ENCODE assay signal across 8 cellular contexts in the genomic region with DNA sequence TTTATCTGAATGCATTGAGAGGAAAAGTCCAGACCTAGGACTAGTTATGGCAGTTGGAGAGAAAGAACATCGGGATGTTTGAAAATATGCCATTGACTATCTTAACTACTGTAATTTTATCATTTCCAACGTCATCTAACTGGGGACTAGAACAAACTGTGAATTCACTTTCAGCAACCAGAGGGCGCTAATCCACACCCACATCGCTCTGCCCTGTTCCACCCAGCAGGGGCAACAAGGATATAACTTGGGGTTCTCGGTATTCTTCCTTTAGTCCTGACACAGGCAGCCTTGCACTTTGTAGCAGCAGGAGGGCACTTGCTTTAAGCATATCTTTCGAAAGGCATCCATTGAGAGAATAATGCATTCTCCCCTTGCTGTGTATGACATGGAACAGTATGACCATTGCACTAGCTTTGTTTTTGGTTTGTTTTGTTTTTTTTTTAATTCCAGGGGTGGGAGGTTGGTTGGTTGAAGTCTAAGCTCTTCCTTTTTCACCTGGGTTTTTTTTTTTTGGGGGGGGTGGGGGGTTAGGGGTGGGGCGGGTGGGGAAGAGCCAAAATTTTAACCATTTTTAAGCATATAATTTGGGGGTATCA. TPM values are rescaled to one million over a fixed set of nuclear protein-coding genes. Genes with fewer than 3 reads are reported as not detected.
A peak's percentile ranks its signal among the peaks of the same experiment; 100 is the strongest.
DNase-seq lines count a peak whose midpoint lies in the region; ATAC-seq and TF ChIP-seq lines count a peak whose summit lies in the region.

No MANE protein-coding gene starts in this region.

- H3K27ac Mint-ChIP-seq in central memory CD8-positive, alpha-beta T cell (ENCODE audit: low read depth) = peak overlapping the region; percentile 38

- ATAC-seq in HG02973 (IDR thresholded peaks at IDR 0.05; ENCODE audit: unreplicated experiment) (peak; percentile 79), left lung (peak; percentile 97)
- peak; percentile 96 for ATAC-seq in central memory CD8-positive, alpha-beta T cell (replicated peaks; ENCODE audit: extremely low read depth, poor library complexity, severe bottlenecking)

- H3K27me3 ChIP-seq in left lung = no peaks in the 10 kb centered on the region

- peaks cover 0 to 12% of the 10 kb centered on the region in 2 donors for H3K4me1 ChIP-seq in left lung

- intact Hi-C loops in left lung (cut with DNase I) = no loop called here

- peaks cover 0 to 50% of the 10 kb centered on the region in 2 donors for H3K36me3 ChIP-seq in left lung

- peaks cover 28% of the 10 kb centered on the region for H3K36me3 Mint-ChIP-seq in central memory CD8-positive, alpha-beta T cell (ENCODE audit: insufficient read depth)

- H3K4me1 Mint-ChIP-seq in central memory CD8-positive, alpha-beta T cell = peaks cover 6% of the 10 kb centered on the region

- no peak overlapping the region for H3K27ac ChIP-seq in left lung

- no peaks in the 10 kb centered on the region for H3K27me3 Mint-ChIP-seq in central memory CD8-positive, alpha-beta T cell

- H3K4me3 ChIP-seq in left lung = no peak overlapping the region

- H3K9me3 ChIP-seq in left lung = no peaks in the 10 kb centered on the region

- H3K9me3 Mint-ChIP-seq in central memory CD8-positive, alpha-beta T cell = no peaks in the 10 kb centered on the region

- H3K4me3 Mint-ChIP-seq in central memory CD8-positive, alpha-beta T cell = no peak overlapping the region

- DNase-seq in NCI-H1417 (lab: John Stamatoyannopoulos, UW) = peak; percentile 14 to 62 (median 24)
- no peak for DNase-seq in NCI-H1417 treated with DMSO at 0.1 percent for 48 hours (lab: John Stamatoyannopoulos, UW)
- DNase-seq in NCI-H345 (lab: John Stamatoyannopoulos, UW) = peak; percentile 23
- DNase-seq in activated CD4-positive, CD25-positive, alpha-beta regulatory T cell (lab: John Stamatoyannopoulos, UW) = peak; percentile 18 to 34 (median 24)
- DNase-seq in central memory CD8-positive, alpha-beta T cell (ENCODE audit: low spot score in 2 of 2) = peak; percentile 47 to 55
- peak in 1 of 2 donors; percentile 54 for DNase-seq in left lung
- peak; percentile 27 for DNase-seq in stimulated activated CD8-positive, alpha-beta memory T cell treated with anti-CD3 and anti-CD28 coated beads, Interleukin-12 subunit alpha, Interleukin-12 subunit beta, amount 100 ng/mL, for 4 hours (ENCODE audit: low read depth)

- TF ChIP-seq CTCF in left lung (IDR thresholded peaks at IDR 0.05) = peak; percentile 87 to 92

RNA-seq across cellular contexts. Expression of a gene that starts 31.5 kb away (rescaled TPM):
- total RNA-seq in left lung = 10 to 100 TPM; 18.9 to 21.9 TPM
